In genomic region chr18:31093294-31093693, GRCh38 we compare ENCODE assay signal across 4 cellular contexts.
TF ChIP-seq lines count a peak whose summit lies in the region.

No MANE protein-coding gene starts in this region.

TF ChIP-seq in SK-N-SH treated with all-trans-retinoic acid at 6 μM for 48 hours, 23 proteins besides CTCF, POLR2A, EP300 and RAD21:
- TF ChIP-seq ZNF8 (CRISPR knock-in tag; IDR thresholded peaks at IDR 0.05) (peak; percentile 46; the same call in 1 of the 2 replicates), ZFP3 (CRISPR knock-in tag; IDR thresholded peaks at IDR 0.05) (no peak), CSRNP3 (CRISPR knock-in tag; IDR thresholded peaks at IDR 0.05) (no peak), ESRRG (CRISPR knock-in tag; IDR thresholded peaks at IDR 0.05) (no peak), RARB (CRISPR knock-in tag; IDR thresholded peaks at IDR 0.05) (no peak), ARNTL (CRISPR knock-in tag; IDR thresholded peaks at IDR 0.05; ENCODE audit: borderline replicate concordance, low read depth) (no peak)
- TF ChIP-seq, protein P1, sequence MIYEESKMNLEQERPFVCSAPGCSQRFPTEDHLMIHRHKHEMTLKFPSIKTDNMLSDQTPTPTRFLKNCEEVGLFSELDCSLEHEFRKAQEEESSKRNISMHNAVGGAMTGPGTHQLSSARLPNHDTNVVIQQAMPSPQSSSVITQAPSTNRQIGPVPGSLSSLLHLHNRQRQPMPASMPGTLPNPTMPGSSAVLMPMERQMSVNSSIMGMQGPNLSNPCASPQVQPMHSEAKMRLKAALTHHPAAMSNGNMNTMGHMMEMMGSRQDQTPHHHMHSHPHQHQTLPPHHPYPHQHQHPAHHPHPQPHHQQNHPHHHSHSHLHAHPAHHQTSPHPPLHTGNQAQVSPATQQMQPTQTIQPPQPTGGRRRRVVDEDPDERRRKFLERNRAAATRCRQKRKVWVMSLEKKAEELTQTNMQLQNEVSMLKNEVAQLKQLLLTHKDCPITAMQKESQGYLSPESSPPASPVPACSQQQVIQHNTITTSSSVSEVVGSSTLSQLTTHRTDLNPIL (CRISPR knock-in tag; IDR thresholded peaks at IDR 0.05; ENCODE audit: low read depth): no peak

TF ChIP-seq in SK-N-SH, 30 proteins besides CTCF, POLR2A, EP300 and RAD21:
- TF ChIP-seq, protein P2, sequence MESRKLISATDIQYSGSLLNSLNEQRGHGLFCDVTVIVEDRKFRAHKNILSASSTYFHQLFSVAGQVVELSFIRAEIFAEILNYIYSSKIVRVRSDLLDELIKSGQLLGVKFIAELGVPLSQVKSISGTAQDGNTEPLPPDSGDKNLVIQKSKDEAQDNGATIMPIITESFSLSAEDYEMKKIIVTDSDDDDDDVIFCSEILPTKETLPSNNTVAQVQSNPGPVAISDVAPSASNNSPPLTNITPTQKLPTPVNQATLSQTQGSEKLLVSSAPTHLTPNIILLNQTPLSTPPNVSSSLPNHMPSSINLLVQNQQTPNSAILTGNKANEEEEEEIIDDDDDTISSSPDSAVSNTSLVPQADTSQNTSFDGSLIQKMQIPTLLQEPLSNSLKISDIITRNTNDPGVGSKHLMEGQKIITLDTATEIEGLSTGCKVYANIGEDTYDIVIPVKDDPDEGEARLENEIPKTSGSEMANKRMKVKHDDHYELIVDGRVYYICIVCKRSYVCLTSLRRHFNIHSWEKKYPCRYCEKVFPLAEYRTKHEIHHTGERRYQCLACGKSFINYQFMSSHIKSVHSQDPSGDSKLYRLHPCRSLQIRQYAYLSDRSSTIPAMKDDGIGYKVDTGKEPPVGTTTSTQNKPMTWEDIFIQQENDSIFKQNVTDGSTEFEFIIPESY (IDR thresholded peaks at IDR 0.05; ENCODE audit: borderline replicate concordance, low read depth): no peak
- TF ChIP-seq, protein P3, sequence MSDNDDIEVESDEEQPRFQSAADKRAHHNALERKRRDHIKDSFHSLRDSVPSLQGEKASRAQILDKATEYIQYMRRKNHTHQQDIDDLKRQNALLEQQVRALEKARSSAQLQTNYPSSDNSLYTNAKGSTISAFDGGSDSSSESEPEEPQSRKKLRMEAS (IDR thresholded peaks at IDR 0.05; ENCODE audit: low read depth): no peak

TF ChIP-seq in HEK293, 187 proteins besides CTCF, POLR2A, EP300 and RAD21:
- TF ChIP-seq ZBTB48 (tag by site-specific recombination; IDR thresholded peaks at IDR 0.05) (no peak), ZNF521 (tag by site-specific recombination; IDR thresholded peaks at IDR 0.05) (no peak), ZNF146 (tag by site-specific recombination; IDR thresholded peaks at IDR 0.05) (peak; percentile 57; the same call in 1 of the 2 replicates), ZSCAN16 (tag by site-specific recombination; IDR thresholded peaks at IDR 0.05) (no peak), ZNF211 (tag by site-specific recombination; IDR thresholded peaks at IDR 0.05; ENCODE audit: low read depth) (no peak), ZNF19 (tag by site-specific recombination; IDR thresholded peaks at IDR 0.05; ENCODE audit: low read depth) (no peak), ZNF140 (tag by site-specific recombination; IDR thresholded peaks at IDR 0.05) (no peak), ZNF391 (tag by site-specific recombination; IDR thresholded peaks at IDR 0.05; ENCODE audit: borderline replicate concordance, low read depth) (no peak), RBAK (tag by site-specific recombination; IDR thresholded peaks at IDR 0.05) (no peak), SP2 (tag by site-specific recombination; IDR thresholded peaks at IDR 0.05) (no peak), ZNF830 (tag by site-specific recombination; IDR thresholded peaks at IDR 0.05; ENCODE audit: low read depth) (no peak), ZNF580 (tag by site-specific recombination; IDR thresholded peaks at IDR 0.05) (0 out of 2 replicates have a peak, but pooled peaks have one; percentile 14)
- TF ChIP-seq, protein P4, sequence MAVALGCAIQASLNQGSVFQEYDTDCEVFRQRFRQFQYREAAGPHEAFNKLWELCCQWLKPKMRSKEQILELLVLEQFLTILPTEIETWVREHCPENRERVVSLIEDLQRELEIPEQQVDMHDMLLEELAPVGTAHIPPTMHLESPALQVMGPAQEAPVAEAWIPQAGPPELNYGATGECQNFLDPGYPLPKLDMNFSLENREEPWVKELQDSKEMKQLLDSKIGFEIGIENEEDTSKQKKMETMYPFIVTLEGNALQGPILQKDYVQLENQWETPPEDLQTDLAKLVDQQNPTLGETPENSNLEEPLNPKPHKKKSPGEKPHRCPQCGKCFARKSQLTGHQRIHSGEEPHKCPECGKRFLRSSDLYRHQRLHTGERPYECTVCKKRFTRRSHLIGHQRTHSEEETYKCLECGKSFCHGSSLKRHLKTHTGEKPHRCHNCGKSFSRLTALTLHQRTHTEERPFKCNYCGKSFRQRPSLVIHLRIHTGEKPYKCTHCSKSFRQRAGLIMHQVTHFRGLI (tag by site-specific recombination; IDR thresholded peaks at IDR 0.05): no peak

TF ChIP-seq in H1, 55 proteins besides CTCF, POLR2A, EP300 and RAD21:
- TF ChIP-seq GTF2F1 (IDR thresholded peaks at IDR 0.05; ENCODE audit: borderline replicate concordance, low read depth, low read length) (no peak), KDM1A (IDR thresholded peaks at IDR 0.05; ENCODE audit: borderline replicate concordance, low read length) (peak; percentile 68)
